1 cellular context compared by ENCODE assay signal in the genomic region with DNA sequence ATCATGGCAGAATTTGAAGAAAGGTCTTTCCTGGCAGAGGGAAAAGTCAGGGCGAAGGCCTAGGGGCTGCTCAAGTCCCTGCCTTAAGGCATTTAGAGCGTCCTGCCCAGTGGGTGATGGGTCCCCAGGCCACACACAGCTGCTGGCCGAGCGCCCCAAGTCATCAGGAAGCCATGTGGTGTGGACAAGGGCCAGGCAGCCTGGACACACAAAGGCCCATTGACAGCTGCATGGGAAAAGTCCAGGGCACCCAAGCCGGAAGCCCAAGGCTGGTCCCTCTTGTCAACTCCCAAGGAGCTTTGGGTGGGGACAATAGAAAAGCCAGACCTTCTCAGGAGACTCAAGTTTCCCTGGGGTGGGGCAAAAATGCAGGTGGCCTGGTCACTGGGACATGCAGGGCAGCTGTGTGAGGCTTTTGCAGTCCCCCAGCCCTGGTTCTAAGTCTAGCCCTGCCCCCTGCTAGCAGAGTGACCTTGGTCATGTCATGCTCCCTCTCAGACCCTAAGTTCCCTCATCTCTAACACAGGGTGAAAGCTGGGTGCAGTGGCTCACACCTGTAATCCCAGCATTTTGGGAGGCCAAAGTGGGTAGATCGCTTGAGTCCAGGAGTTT.
TF ChIP-seq lines count a peak whose summit lies in the region.

No MANE protein-coding gene starts in this region.

TF ChIP-seq in H1, 55 proteins besides CTCF, POLR2A, EP300 and RAD21:
- TF ChIP-seq SP2 (IDR thresholded peaks at IDR 0.05; ENCODE audit: low read length) (no peak), CTBP2 (IDR thresholded peaks at IDR 0.05; ENCODE audit: borderline replicate concordance, insufficient read depth, insufficient read length, low read length) (no peak), BACH1 (IDR thresholded peaks at IDR 0.05; ENCODE audit: low read length) (no peak), E2F6 (IDR thresholded peaks at IDR 0.05) (no peak), RBBP5 (IDR thresholded peaks at IDR 0.05; ENCODE audit: borderline replicate concordance, low read depth, low read length) (no peak), BCL11A (IDR thresholded peaks at IDR 0.05; ENCODE audit: low read depth in 2 of 2, low read length in 2 of 2) (no peak), POLR2AphosphoS5 (IDR thresholded peaks at IDR 0.05; ENCODE audit: low read depth, low read length) (no peak), POU5F1 (IDR thresholded peaks at IDR 0.05; ENCODE audit: low read depth, low read length) (no peak), TEAD4 (IDR thresholded peaks at IDR 0.05; ENCODE audit: low read depth, low read length) (no peak), YY1 (IDR thresholded peaks at IDR 0.05; ENCODE audit: low read depth, low read length) (no peak), USF2 (IDR thresholded peaks at IDR 0.05; ENCODE audit: low read length) (no peak)
